In the genomic region with DNA sequence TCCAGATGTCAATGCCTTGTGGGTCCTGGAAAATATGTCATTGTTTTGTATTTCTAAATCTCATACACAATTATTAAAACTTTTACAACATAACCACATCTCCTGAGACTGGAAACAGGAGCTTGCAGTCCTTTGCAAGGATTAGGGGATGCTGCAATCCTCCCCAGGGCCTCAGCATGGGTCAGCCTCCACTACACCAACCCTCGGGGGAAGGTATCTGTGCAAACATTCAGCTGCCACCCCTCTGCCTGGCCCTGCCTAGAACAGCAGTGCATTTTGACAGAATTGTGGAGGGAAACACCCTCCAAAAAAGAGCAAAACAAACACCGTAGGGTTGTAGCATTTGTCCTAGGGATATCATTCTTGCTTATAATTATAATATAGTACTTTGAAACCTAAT, we compare ENCODE assay signal across 21 cellular contexts. TPM values are rescaled to one million over a fixed set of nuclear protein-coding genes. Genes with fewer than 3 reads are reported as not detected.
"Had no signal": no experiment of that assay in that cellular context is flagged by ENCODE, and none has a peak within 500 bp of the region (broad histone marks: within the 10 kb centered on the region; RNA-seq: fewer than 3 reads in every experiment).

No MANE protein-coding gene starts in this region.

- H3K4me1 ChIP-seq: gastrocnemius medialis, heart right ventricle, sigmoid colon had no signal

- H3K27ac ChIP-seq: dorsolateral prefrontal cortex, gastrocnemius medialis, heart right ventricle, sigmoid colon had no signal

- ATAC-seq: gastrocnemius medialis; heart right ventricle; naive thymus-derived CD4-positive, alpha-beta T cell had no signal

- H3K4me3 ChIP-seq: dorsolateral prefrontal cortex, gastrocnemius medialis, heart right ventricle, sigmoid colon had no signal

- H3K9me3 ChIP-seq: gastrocnemius medialis, heart right ventricle, sigmoid colon had no signal

- H3K36me3 ChIP-seq: gastrocnemius medialis, heart right ventricle, sigmoid colon had no signal

- DNase-seq: cortex of kidney; dorsolateral prefrontal cortex; effector CD8-positive, alpha-beta T cell; gastrocnemius medialis; heart right ventricle; hypothalamus; kidney glomerular epithelial cell; naive thymus-derived CD4-positive, alpha-beta T cell; nephron progenitor cell; posterior cingulate gyrus; sigmoid colon; small intestine; stimulated activated CD4-positive, alpha-beta T cell treated with anti-CD3 and anti-CD28 coated beads, Interleukin-12 subunit alpha, Interleukin-12 subunit beta, amount 100 ng/mL, for 4 hours; stimulated activated naive CD4-positive, alpha-beta T cell; trophoblast cell had no signal

- H3K27me3 ChIP-seq: dorsolateral prefrontal cortex, gastrocnemius medialis, heart right ventricle, sigmoid colon had no signal

RNA-seq across cellular contexts. Expression of a gene that starts 4.2 kb away (rescaled TPM):
- total RNA-seq: fibroblast of villous mesenchyme; gastrocnemius medialis; heart right ventricle; lung microvascular endothelial cell; mesenteric fat pad; mononuclear cell; naive thymus-derived CD4-positive, alpha-beta T cell; osteocyte; pulmonary artery endothelial cell; sigmoid colon had no signal
